In the genomic region with DNA sequence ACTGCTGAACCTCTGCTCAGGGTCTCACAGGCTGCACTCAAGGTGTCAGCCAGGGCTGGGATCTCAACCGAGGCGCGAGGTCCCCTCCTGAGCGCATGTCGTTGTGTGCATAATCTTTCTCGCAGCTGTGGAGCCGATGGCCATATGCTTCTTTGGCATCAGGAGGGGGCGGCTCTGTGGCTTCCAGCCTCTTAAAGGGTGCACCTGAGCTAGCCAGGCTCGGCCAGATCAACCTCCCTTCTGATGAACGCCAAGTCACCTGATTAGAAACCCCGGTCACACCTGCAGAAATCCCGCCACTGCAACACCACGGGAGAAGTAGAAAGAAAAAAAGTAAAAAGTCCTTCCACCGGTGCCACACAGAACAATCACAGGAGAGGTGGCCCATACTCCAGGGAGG, we compare ENCODE assay signal across 23 cellular contexts. TPM values are rescaled to one million over a fixed set of nuclear protein-coding genes. Genes with fewer than 3 reads are reported as not detected.
DNase-seq lines count a peak whose midpoint lies in the region; ATAC-seq and TF ChIP-seq lines count a peak whose summit lies in the region.
"Had no signal": no experiment of that assay in that cellular context is flagged by ENCODE, and none has a peak within 500 bp of the region (broad histone marks: within the 10 kb centered on the region; RNA-seq: fewer than 3 reads in every experiment).

No MANE protein-coding gene starts in this region.

- H3K9me3 ChIP-seq in MM.1S (replicated peaks; ENCODE audit: insufficient read depth, low read length) (no peaks in the 10 kb centered on the region), OCI-LY1 (ENCODE audit: low read length) (no peaks in the 10 kb centered on the region), neural progenitor cell (ENCODE audit: low read depth) (no peaks in the 10 kb centered on the region)
- H3K9me3 ChIP-seq: tibial artery had no signal

- H3K9me3 Mint-ChIP-seq in nephron progenitor cell (no peaks in the 10 kb centered on the region), neural progenitor cell (no peaks in the 10 kb centered on the region)
- H3K9me3 Mint-ChIP-seq: activated T-cell treated with anti-CD3 and anti-CD28 coated beads, Interleukin-2, amount 50 U/mL, for 72 hours; dendritic cell treated with granulocyte-macrophage colony-stimulating factor and Interleukin-4, amounts not matched to agents 40 ng/mL and 50 ng/mL, for 4 days; stimulated activated naive CD8-positive, alpha-beta T cell treated with anti-CD3 and anti-CD28 coated beads, Interleukin-15, amount 100 ng/mL, for 72 hours; T-cell had no signal

- H3K4me3 ChIP-seq in MM.1S (ENCODE audit: low read length) = no peak overlapping the region
- no peak overlapping the region for H3K4me3 ChIP-seq in OCI-LY1 (ENCODE audit: low read depth, low read length, poor library complexity, severe bottlenecking)
- H3K4me3 ChIP-seq in neural progenitor cell = no peak overlapping the region
- H3K4me3 ChIP-seq: cardiac muscle cell, tibial artery had no signal

- peak; percentile 76 for DNase-seq in DMS 273 (lab: John Stamatoyannopoulos, UW; ENCODE audit: unreplicated experiment)
- no peak for DNase-seq in DMS 273 treated with DMSO at 0.1 percent for 48 hours (lab: John Stamatoyannopoulos, UW)
- DNase-seq in MM.1S = peak; percentile 41
- no peak for DNase-seq in nephron progenitor cell
- DNase-seq in neural progenitor cell (ENCODE audit: low spot score) = no peak
- DNase-seq in SK-N-DZ (ENCODE audit: low spot score) = no peak
- DNase-seq: activated CD4-positive, alpha-beta T cell treated with anti-CD3 and anti-CD28 coated beads for 4 hours; activated naive CD4-positive, alpha-beta T cell treated with anti-CD3 and anti-CD28 coated beads, Interleukin-2, amount 50 U/mL, for 16 hours; activated T-cell treated with anti-CD3 and anti-CD28 coated beads, Interleukin-2, amount 50 U/mL, for 72 hours; KBM-7; mesenchymal stem cell; PC-3; stimulated activated naive CD8-positive, alpha-beta T cell treated with anti-CD3 and anti-CD28 coated beads, Interleukin-15, amount 100 ng/mL, for 72 hours; T-cell; tibial artery had no signal

- H3K36me3 ChIP-seq in MM.1S (replicated peaks; ENCODE audit: insufficient read depth, low read length) = no peaks in the 10 kb centered on the region
- H3K36me3 ChIP-seq in OCI-LY1 (ENCODE audit: insufficient read depth, low read length) = no peaks in the 10 kb centered on the region
- no peaks in the 10 kb centered on the region for H3K36me3 ChIP-seq in neural progenitor cell
- H3K36me3 ChIP-seq: cardiac muscle cell had no signal

- peak overlapping the region; percentile 42; the same call in 1 of the 2 replicates for H3K4me2 ChIP-seq in MM.1S (ENCODE audit: low read depth, low read length)
- peak overlapping the region; percentile 9; the same call in 1 of the 2 replicates for H3K4me2 ChIP-seq in OCI-LY1 (ENCODE audit: low read length)
- H3K4me2 ChIP-seq in neural progenitor cell = no peak overlapping the region

- no peak overlapping the region for H3K9ac ChIP-seq in MM.1S (ENCODE audit: low read length)
- H3K9ac ChIP-seq in OCI-LY1 (ENCODE audit: low read length) = no peak overlapping the region
- no peak overlapping the region for H3K9ac ChIP-seq in neural progenitor cell
- H3K9ac ChIP-seq: parathyroid adenoma had no signal

- no peak for ATAC-seq in GM21390 (IDR thresholded peaks at IDR 0.05; ENCODE audit: unreplicated experiment)
- ATAC-seq: activated T-cell treated with anti-CD3 and anti-CD28 coated beads, Interleukin-2, amount 50 U/mL, for 72 hours; PC-3; right cardiac atrium; T-cell had no signal

- H3F3A ChIP-seq in MM.1S (ENCODE audit: insufficient read depth, low read length) (peaks cover 11% of the 10 kb centered on the region), OCI-LY1 (ENCODE audit: insufficient read depth, low read length) (no peaks in the 10 kb centered on the region), neural progenitor cell (ENCODE audit: low read depth) (no peaks in the 10 kb centered on the region)

- TF ChIP-seq CTCF in MM.1S (IDR thresholded peaks at IDR 0.05; ENCODE audit: low read length) (no peak), OCI-LY1 (IDR thresholded peaks at IDR 0.05; ENCODE audit: low read length) (no peak), nephron progenitor cell (IDR thresholded peaks at IDR 0.05) (no peak), neural progenitor cell (IDR thresholded peaks at IDR 0.05) (no peak)

- H3K36me3 Mint-ChIP-seq in nephron progenitor cell (ENCODE audit: low read depth) (no peaks in the 10 kb centered on the region), neural progenitor cell (peaks cover under 1% of the 10 kb centered on the region)

- H3K4me1 Mint-ChIP-seq in nephron progenitor cell (peaks cover 27% of the 10 kb centered on the region), neural progenitor cell (peaks cover 7% of the 10 kb centered on the region)
- H3K4me1 Mint-ChIP-seq: T-cell had no signal

- H3K9me2 ChIP-seq in MM.1S (replicated peaks; ENCODE audit: insufficient read depth, low read length) (no peaks in the 10 kb centered on the region), OCI-LY1 (ENCODE audit: low read depth, low read length) (no peaks in the 10 kb centered on the region)

- 0 out of 2 replicates have a peak overlapping the region, but pooled peaks have one; percentile 12 for H2AFZ ChIP-seq in MM.1S (ENCODE audit: low read length)
- no peak overlapping the region for H2AFZ ChIP-seq in OCI-LY1 (ENCODE audit: low read length)
- no peak overlapping the region for H2AFZ ChIP-seq in neural progenitor cell (replicated peaks)
- H2AFZ ChIP-seq: parathyroid adenoma had no signal

- H3K79me2 ChIP-seq in MM.1S (ENCODE audit: low read length) = no peaks in the 10 kb centered on the region
- H3K79me2 ChIP-seq in OCI-LY1 (ENCODE audit: insufficient read depth, low read length) = no peaks in the 10 kb centered on the region
- no peaks in the 10 kb centered on the region for H3K79me2 ChIP-seq in neural progenitor cell (ENCODE audit: low read depth)
- H3K79me2 ChIP-seq: parathyroid adenoma had no signal

- peaks cover 7% of the 10 kb centered on the region for H3K27me3 Mint-ChIP-seq in nephron progenitor cell (ENCODE audit: low read depth, poor library complexity)
- peaks cover 7% of the 10 kb centered on the region for H3K27me3 Mint-ChIP-seq in neural progenitor cell (ENCODE audit: insufficient read depth, low read depth)

- H4K20me1 ChIP-seq in MM.1S (ENCODE audit: insufficient read depth, low read length) (no peaks in the 10 kb centered on the region), OCI-LY1 (ENCODE audit: insufficient read depth, low read length) (no peaks in the 10 kb centered on the region), neural progenitor cell (ENCODE audit: low read depth) (no peaks in the 10 kb centered on the region)

- peaks cover 25% of the 10 kb centered on the region for H3K4me1 ChIP-seq in MM.1S (ENCODE audit: low read length)
- peaks cover 16% of the 10 kb centered on the region for H3K4me1 ChIP-seq in OCI-LY1 (ENCODE audit: insufficient read depth, low read length, severe bottlenecking)
- no peaks in the 10 kb centered on the region for H3K4me1 ChIP-seq in neural progenitor cell
- H3K4me1 ChIP-seq: tibial artery had no signal

- H3K27ac Mint-ChIP-seq in nephron progenitor cell = peak overlapping the region; percentile 54
- H3K27ac Mint-ChIP-seq in neural progenitor cell = no peak overlapping the region
- H3K27ac Mint-ChIP-seq: activated T-cell treated with anti-CD3 and anti-CD28 coated beads, Interleukin-2, amount 50 U/mL, for 72 hours; dendritic cell treated with granulocyte-macrophage colony-stimulating factor and Interleukin-4, amounts not matched to agents 40 ng/mL and 50 ng/mL, for 4 days; stimulated activated naive CD8-positive, alpha-beta T cell treated with anti-CD3 and anti-CD28 coated beads, Interleukin-15, amount 100 ng/mL, for 72 hours; T-cell had no signal

- no peak overlapping the region for H3K4me3 Mint-ChIP-seq in nephron progenitor cell
- no peak overlapping the region for H3K4me3 Mint-ChIP-seq in neural progenitor cell
- H3K4me3 Mint-ChIP-seq: activated T-cell treated with anti-CD3 and anti-CD28 coated beads, Interleukin-2, amount 50 U/mL, for 72 hours; dendritic cell treated with granulocyte-macrophage colony-stimulating factor and Interleukin-4, amounts not matched to agents 40 ng/mL and 50 ng/mL, for 4 days; stimulated activated naive CD8-positive, alpha-beta T cell treated with anti-CD3 and anti-CD28 coated beads, Interleukin-15, amount 100 ng/mL, for 72 hours; T-cell had no signal

- H3K27me3 ChIP-seq in MM.1S (replicated peaks; ENCODE audit: insufficient read depth, low read length) (peaks cover 4% of the 10 kb centered on the region), OCI-LY1 (ENCODE audit: insufficient read depth, low read length) (peaks cover 8% of the 10 kb centered on the region), neural progenitor cell (no peaks in the 10 kb centered on the region)
- H3K27me3 ChIP-seq: cardiac muscle cell had no signal

- no peak overlapping the region for H3K27ac ChIP-seq in MM.1S (ENCODE audit: low read length)
- H3K27ac ChIP-seq in OCI-LY1 (ENCODE audit: low read depth, low read length, poor library complexity, severe bottlenecking) = no peak overlapping the region
- H3K27ac ChIP-seq in neural progenitor cell = no peak overlapping the region
- H3K27ac ChIP-seq: 22Rv1, cardiac muscle cell, parathyroid adenoma, tibial artery had no signal

RNA-seq across cellular contexts. Expression of gene KREMEN2, which starts 9.8 kb away (rescaled TPM):
- total RNA-seq in neural progenitor cell (ENCODE audit: low replicate concordance) = 0.51 and 5.6 TPM in 2 replicates
- polyA plus RNA-seq in SK-N-DZ (2014; cell fraction: cytosol; rRNA removed) = 16.9 and 22.7 TPM in 2 replicates
- 45.5 and 46.1 TPM in 2 replicates for polyA plus RNA-seq in SK-N-DZ (2014; cell fraction: nucleus; rRNA removed)
- total RNA-seq: endothelial cell of umbilical vein, right cardiac atrium had no signal
- polyA plus RNA-seq: endothelial cell of umbilical vein, right cardiac atrium had no signal

RNA-seq across cellular contexts. Expression of gene PAQR4, which starts 14.9 kb away (rescaled TPM):
- total RNA-seq in neural progenitor cell (ENCODE audit: low replicate concordance) = 3.3 and 15.4 TPM in 2 replicates
- polyA plus RNA-seq in SK-N-DZ (2014; cell fraction: cytosol; rRNA removed) = 61.7 and 66.7 TPM in 2 replicates
- 84.7 and 92.4 TPM in 2 replicates for polyA plus RNA-seq in SK-N-DZ (2014; cell fraction: nucleus; rRNA removed)

RNA-seq across cellular contexts. Expression of gene PKMYT1, which starts 26.0 kb away (rescaled TPM):
- 4.6 and 38.5 TPM in 2 replicates for total RNA-seq in neural progenitor cell (ENCODE audit: low replicate concordance)
- polyA plus RNA-seq in SK-N-DZ (2014; cell fraction: cytosol; rRNA removed) = 90.4 and 97.4 TPM in 2 replicates
- polyA plus RNA-seq in SK-N-DZ (2014; cell fraction: nucleus; rRNA removed) = 238 and 259 TPM in 2 replicates

RNA-seq across cellular contexts. Expression of gene FLYWCH1, which starts 42.5 kb away (rescaled TPM):
- total RNA-seq in neural progenitor cell (ENCODE audit: low replicate concordance) = 5.1 and 16.1 TPM in 2 replicates
- 8.9 and 24.9 TPM in 2 replicates for polyA plus RNA-seq in SK-N-DZ (2014; cell fraction: cytosol; rRNA removed)
- 16.2 and 22.0 TPM in 2 replicates for polyA plus RNA-seq in SK-N-DZ (2014; cell fraction: nucleus; rRNA removed)

RNA-seq across cellular contexts. Expression of gene CLDN9, which starts 58.5 kb away (rescaled TPM):
- not detected in 2 replicates for total RNA-seq in neural progenitor cell (ENCODE audit: low replicate concordance)
- not detected in 2 replicates for polyA plus RNA-seq in SK-N-DZ (2014; cell fraction: cytosol; rRNA removed)
- 0.17 TPM in 1 of 2 replicates, not detected in the other for polyA plus RNA-seq in SK-N-DZ (2014; cell fraction: nucleus; rRNA removed)
- total RNA-seq: endothelial cell of umbilical vein had no signal

Comparison
In these comparisons a context has a peak if more than half of its experiments do, and no peak if none do; other contexts are left out.
1. DNase-seq: peak in DMS 273 (single experiment) and MM.1S (single experiment); none in DMS 273 treated with DMSO at 0.1 percent for 48 hours (single experiment), nephron progenitor cell (single experiment), neural progenitor cell (single experiment) and SK-N-DZ (single experiment).